Comparison of ENCODE assay signal across 8 cellular contexts in the genomic region with DNA sequence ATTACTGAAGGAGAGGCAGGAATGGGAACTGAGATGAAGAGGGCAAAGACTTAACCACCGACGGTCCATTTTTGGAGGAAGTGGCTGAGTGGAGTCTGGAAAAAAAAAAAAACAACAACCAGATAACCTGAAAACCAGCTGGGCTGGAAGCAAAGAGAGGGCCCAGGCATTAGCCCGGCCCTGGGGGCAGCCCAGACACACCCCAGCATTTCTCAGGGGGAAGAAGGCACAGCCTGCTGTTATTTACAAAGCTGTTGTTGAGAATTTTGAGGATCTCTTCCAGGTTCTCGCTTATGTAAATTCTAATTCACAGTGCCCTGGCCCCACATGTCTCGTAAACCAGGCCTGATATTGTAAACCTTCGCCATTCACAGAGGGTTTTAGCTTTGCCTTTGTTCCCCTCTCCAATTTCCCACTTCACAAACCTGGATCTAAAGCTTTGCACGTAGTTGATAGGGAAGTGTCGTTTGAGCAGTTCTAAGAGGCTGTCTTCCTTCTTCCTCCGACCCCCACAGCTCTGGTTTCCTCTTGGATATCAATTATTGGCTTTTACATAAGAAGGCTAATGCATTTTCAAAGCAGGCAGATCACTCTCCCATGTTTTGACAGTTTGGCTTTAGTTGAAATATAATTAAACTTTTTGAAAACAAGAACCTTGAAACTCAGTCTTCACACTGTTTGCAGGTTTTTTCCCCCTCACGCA.
DNase-seq lines count a peak whose midpoint lies in the region; ATAC-seq and TF ChIP-seq lines count a peak whose summit lies in the region.

No MANE protein-coding gene starts in this region.

- no peaks in the 10 kb centered on the region for H4K20me1 ChIP-seq in Karpas-422 (ENCODE audit: insufficient read depth, low read depth, low read length)

- WGBS in sigmoid colon, 2 donors = 36 to 53% methylated on average over 10 of the region's 10 CpGs
- 71 to 80% methylated on average over 10 of the region's 10 CpGs for WGBS in body of pancreas, 2 donors

- no peak overlapping the region for H3K9ac ChIP-seq in Karpas-422 (ENCODE audit: low read length)

- H3K4me1 ChIP-seq in breast epithelium (no peaks in the 10 kb centered on the region), sigmoid colon (peaks cover 0 to 18% (median 16%) of the 10 kb centered on the region in 4 donors), body of pancreas (peaks cover 7% of the 10 kb centered on the region), Karpas-422 (ENCODE audit: low read length) (no peaks in the 10 kb centered on the region)

- H3K4me3 ChIP-seq in breast epithelium (no peak overlapping the region), sigmoid colon (no peak overlapping the region), body of pancreas (no peak overlapping the region), Karpas-422 (ENCODE audit: low read length) (no peak overlapping the region)

- H3K9me3 ChIP-seq in breast epithelium = no peaks in the 10 kb centered on the region
- H3K9me3 ChIP-seq in sigmoid colon = no peaks in the 10 kb centered on the region
- no peaks in the 10 kb centered on the region for H3K9me3 ChIP-seq in body of pancreas
- no peaks in the 10 kb centered on the region for H3K9me3 ChIP-seq in Karpas-422 (ENCODE audit: low read length)

- no peak for TF ChIP-seq EP300 in sigmoid colon (IDR thresholded peaks at IDR 0.05)

- H3K4me2 ChIP-seq in Karpas-422 (ENCODE audit: low read depth, low read length, poor library complexity, severe bottlenecking) = no peak overlapping the region

- no peak for TF ChIP-seq POLR2A in breast epithelium (IDR thresholded peaks at IDR 0.05)
- TF ChIP-seq POLR2A in sigmoid colon (IDR thresholded peaks at IDR 0.05) = no peak
- TF ChIP-seq POLR2A in body of pancreas (IDR thresholded peaks at IDR 0.05) = no peak

- H3K79me2 ChIP-seq in Karpas-422 (ENCODE audit: low read length) = no peaks in the 10 kb centered on the region

- H3K9me2 ChIP-seq in Karpas-422 (replicated peaks; ENCODE audit: insufficient read depth, low read length) = no peaks in the 10 kb centered on the region

- no peak overlapping the region for H2AFZ ChIP-seq in Karpas-422 (ENCODE audit: low read length)

- TF ChIP-seq CTCF in breast epithelium (IDR thresholded peaks at IDR 0.05) = no peak
- no peak for TF ChIP-seq CTCF in sigmoid colon (IDR thresholded peaks at IDR 0.05)
- no peak for TF ChIP-seq CTCF in body of pancreas (IDR thresholded peaks at IDR 0.05)

- H3K27me3 ChIP-seq in breast epithelium (peaks cover 0 to 5% of the 10 kb centered on the region in 2 donors), sigmoid colon (no peaks in the 10 kb centered on the region), body of pancreas (no peaks in the 10 kb centered on the region), Karpas-422 (ENCODE audit: low read length) (no peaks in the 10 kb centered on the region)

- DNase-seq in NCI-H1694 treated with DMSO at 0.1 percent for 48 hours (lab: John Stamatoyannopoulos, UW) (peak; percentile 29), NCI-H1694 (lab: John Stamatoyannopoulos, UW) (no peak), NCI-H345 (lab: John Stamatoyannopoulos, UW) (peak; percentile 79), breast epithelium (ENCODE audit: low spot score in 2 of 2) (no peak), sigmoid colon (no peak), left lobe of liver (ENCODE audit: low spot score) (no peak), body of pancreas (no peak), Karpas-422 (no peak)

- H3K36me3 ChIP-seq in breast epithelium = no peaks in the 10 kb centered on the region
- H3K36me3 ChIP-seq in sigmoid colon = no peaks in the 10 kb centered on the region
- no peaks in the 10 kb centered on the region for H3K36me3 ChIP-seq in body of pancreas (replicated peaks in 1 of 2; ENCODE audit: insufficient read depth in 1 of 2, low read depth in 2 of 2)
- H3K36me3 ChIP-seq in Karpas-422 (ENCODE audit: insufficient read depth, low read length) = no peaks in the 10 kb centered on the region

- H3K27ac ChIP-seq in breast epithelium (peak overlapping the region; percentile 65 to 66), sigmoid colon (peak overlapping the region; percentile 57 to 78 (median 68)), body of pancreas (peak overlapping the region in 2 of 4 donors; percentile 36 to 69), Karpas-422 (ENCODE audit: low read length) (no peak overlapping the region)

- intact Hi-C loops in breast epithelium (cut with DNase I; ENCODE audit: low total_unique reads) = no loop called here
- intact Hi-C loops in sigmoid colon (cut with DNase I) = loop anchor here (5.0 kb wide), 1 partner anchor 44 kb away; no protein-coding TSS in a partner anchor
- intact Hi-C loops in body of pancreas (cut with DNase I) = no loop called here

- ATAC-seq in left lobe of liver (no peak), body of pancreas (no peak)

Comparison
In these comparisons a context has a peak if more than half of its experiments do, and no peak if none do; other contexts are left out.
1. DNase-seq: peak in NCI-H1694 treated with DMSO at 0.1 percent for 48 hours (single experiment) and NCI-H345 (single experiment); none in NCI-H1694 (single experiment), breast epithelium (0 of 2), sigmoid colon (single experiment), left lobe of liver (single experiment), body of pancreas (0 of 4) and Karpas-422 (single experiment).